In genomic region chr4:169458575-169458974, GRCh38 we compare ENCODE assay signal across 28 cellular contexts.
"Had no signal": no experiment of that assay in that cellular context is flagged by ENCODE, and none has a peak within 500 bp of the region (broad histone marks: within the 10 kb centered on the region; RNA-seq: fewer than 3 reads in every experiment).

No MANE protein-coding gene starts in this region.

- H3K27me3 ChIP-seq: suprapubic skin, testis, thyroid gland, tibial artery, tibial nerve, transverse colon, upper lobe of left lung, upper lobe of right lung, uterus, vagina had no signal

- H3K4me3 Mint-ChIP-seq: stimulated activated effector memory CD8-positive, alpha-beta T cell treated with anti-CD3 and anti-CD28 coated beads, Interleukin-12 subunit alpha, Interleukin-12 subunit beta, amount 100 ng/mL, for 72 hours; stimulated activated memory B cell treated with anti-CD40 and anti-IgM and Interleukin-4, amounts not matched to agents 10 μg/mL and 1 μg/mL and 100 μg/mL, for 72 hours; stimulated activated naive B cell treated with anti-CD40 and anti-IgM and Interleukin-4, amounts not matched to agents 10 μg/mL and 1 μg/mL and 100 μg/mL, for 72 hours; stimulated activated naive CD8-positive, alpha-beta T cell treated with anti-CD3 and anti-CD28 coated beads, Interleukin-15, amount 100 ng/mL, for 72 hours; stimulated activated naive CD8-positive, alpha-beta T cell treated with anti-CD3 and anti-CD28 coated beads, Interleukin-15, Interleukin-2, amounts not matched to agents 100 ng/mL and 50 ng/mL, for 24 hours; type B pancreatic cell had no signal

- H3K27ac ChIP-seq: suprapubic skin, testis, thoracic aorta, thyroid gland, tibial artery, tibial nerve, transverse colon, upper lobe of left lung, upper lobe of right lung, uterus, vagina had no signal

- ATAC-seq: stimulated activated effector memory CD8-positive, alpha-beta T cell treated with anti-CD3 and anti-CD28 coated beads, Interleukin-12 subunit alpha, Interleukin-12 subunit beta, amount 100 ng/mL, for 72 hours; stimulated activated memory B cell treated with anti-CD40 and anti-IgM and Interleukin-4, amounts not matched to agents 10 μg/mL and 1 μg/mL and 100 μg/mL, for 72 hours; stimulated activated naive B cell treated with anti-CD40 and anti-IgM and Interleukin-4, amounts not matched to agents 10 μg/mL and 1 μg/mL and 100 μg/mL, for 72 hours; stimulated activated naive CD8-positive, alpha-beta T cell treated with anti-CD3 and anti-CD28 coated beads, Interleukin-15, amount 100 ng/mL, for 72 hours; stimulated activated naive CD8-positive, alpha-beta T cell treated with anti-CD3 and anti-CD28 coated beads, Interleukin-15, Interleukin-2, amounts not matched to agents 100 U/mL and 50 U/mL, for 24 hours; upper lobe of right lung had no signal

- H3K27me3 Mint-ChIP-seq: stimulated activated memory B cell treated with anti-CD40 and anti-IgM and Interleukin-4, amounts not matched to agents 10 μg/mL and 1 μg/mL and 100 μg/mL, for 72 hours; stimulated activated naive B cell treated with anti-CD40 and anti-IgM and Interleukin-4, amounts not matched to agents 10 μg/mL and 1 μg/mL and 100 μg/mL, for 72 hours; stimulated activated naive CD8-positive, alpha-beta T cell treated with anti-CD3 and anti-CD28 coated beads, Interleukin-15, amount 100 ng/mL, for 72 hours; stimulated activated naive CD8-positive, alpha-beta T cell treated with anti-CD3 and anti-CD28 coated beads, Interleukin-15, Interleukin-2, amounts not matched to agents 100 ng/mL and 50 ng/mL, for 24 hours; type B pancreatic cell had no signal

- H3K4me1 Mint-ChIP-seq: stimulated activated effector memory CD8-positive, alpha-beta T cell treated with anti-CD3 and anti-CD28 coated beads, Interleukin-12 subunit alpha, Interleukin-12 subunit beta, amount 100 ng/mL, for 72 hours; stimulated activated memory B cell treated with anti-CD40 and anti-IgM and Interleukin-4, amounts not matched to agents 10 μg/mL and 1 μg/mL and 100 μg/mL, for 72 hours; stimulated activated naive B cell treated with anti-CD40 and anti-IgM and Interleukin-4, amounts not matched to agents 10 μg/mL and 1 μg/mL and 100 μg/mL, for 72 hours; stimulated activated naive CD8-positive, alpha-beta T cell treated with anti-CD3 and anti-CD28 coated beads, Interleukin-15, amount 100 ng/mL, for 72 hours had no signal

- H3K4me1 ChIP-seq: suprapubic skin, testis, thyroid gland, tibial artery, tibial nerve, transverse colon, upper lobe of left lung, upper lobe of right lung, uterus, vagina had no signal

- H3K36me3 ChIP-seq: thoracic aorta, thyroid gland, upper lobe of right lung, uterus, vagina had no signal

- H3K9me3 ChIP-seq: suprapubic skin, testis, thoracic aorta, thyroid gland, tibial artery, upper lobe of left lung, upper lobe of right lung, uterus, vagina had no signal

- H3K27ac Mint-ChIP-seq: stimulated activated effector memory CD8-positive, alpha-beta T cell treated with anti-CD3 and anti-CD28 coated beads, Interleukin-12 subunit alpha, Interleukin-12 subunit beta, amount 100 ng/mL, for 72 hours; stimulated activated memory B cell treated with anti-CD40 and anti-IgM and Interleukin-4, amounts not matched to agents 10 μg/mL and 1 μg/mL and 100 μg/mL, for 72 hours; stimulated activated naive B cell treated with anti-CD40 and anti-IgM and Interleukin-4, amounts not matched to agents 10 μg/mL and 1 μg/mL and 100 μg/mL, for 72 hours; stimulated activated naive CD8-positive, alpha-beta T cell treated with anti-CD3 and anti-CD28 coated beads, Interleukin-15, amount 100 ng/mL, for 72 hours; stimulated activated naive CD8-positive, alpha-beta T cell treated with anti-CD3 and anti-CD28 coated beads, Interleukin-15, Interleukin-2, amounts not matched to agents 100 ng/mL and 50 ng/mL, for 24 hours; type B pancreatic cell had no signal

- FAIRE-seq: urothelium cell line had no signal

- H3K4me3 ChIP-seq: suprapubic skin, testis, thoracic aorta, thyroid gland, tibial artery, tibial nerve, transverse colon, upper lobe of left lung, upper lobe of right lung, uterus, vagina had no signal

- DNase-seq: stimulated activated CD4-positive, alpha-beta T cell treated with anti-CD3 and anti-CD28 coated beads, Interleukin-2, amount 100 ng/mL, for 48 hours; stimulated activated CD4-positive, alpha-beta T cell treated with anti-CD3 and anti-CD28 coated beads, Interleukin-4, amount 100 ng/mL, for 1 hour; stimulated activated CD4-positive, alpha-beta T cell treated with anti-CD3 and anti-CD28 coated beads, Interleukin-4, amount 100 ng/mL, for 24 hours; stimulated activated CD4-positive, alpha-beta T cell treated with anti-CD3 and anti-CD28 coated beads, Interleukin-4, amount 100 ng/mL, for 4 hours; stimulated activated CD8-positive, alpha-beta memory T cell treated with anti-CD3 and anti-CD28 coated beads, Interleukin-4, amount 100 ng/mL, for 48 hours; stimulated activated naive B cell treated with anti-CD40 and anti-IgM and Interleukin-4, amounts not matched to agents 10 μg/mL and 1 μg/mL and 100 μg/mL, for 72 hours; stimulated activated naive CD4-positive, alpha-beta T cell; stimulated activated naive CD4-positive, alpha-beta T cell treated with Interleukin-2 at 50 U/mL for 16 hours; stimulated activated naive CD8-positive, alpha-beta T cell treated with anti-CD3 and anti-CD28 coated beads, Interleukin-15, amount 100 ng/mL, for 72 hours; stimulated activated naive CD8-positive, alpha-beta T cell treated with anti-CD3 and anti-CD28 coated beads, Interleukin-15, Interleukin-2, amounts not matched to agents 100 U/mL and 50 U/mL, for 24 hours; substantia nigra; testis; thyroid gland; tibial artery; transverse colon; trophoblast cell; upper lobe of left lung; upper lobe of right lung; uterus had no signal
